ENCODE assay signal across 14 cellular contexts in genomic region chr17:39244016-39244599, GRCh38. TPM values are rescaled to one million over a fixed set of nuclear protein-coding genes. Genes with fewer than 3 reads are reported as not detected.
DNase-seq lines count a peak whose midpoint lies in the region; ATAC-seq and TF ChIP-seq lines count a peak whose summit lies in the region.
"Had no signal": no experiment of that assay in that cellular context is flagged by ENCODE, and none has a peak within 500 bp of the region (broad histone marks: within the 10 kb centered on the region; RNA-seq: fewer than 3 reads in every experiment).

No MANE protein-coding gene starts in this region.

- CTCF ChIA-PET in activated CD8-positive, alpha-beta T cell treated with anti-CD3 and anti-CD28 coated beads, Interleukin-2, amount 10 ng/mL, durations not matched to agents 7 days and 5 days (lab: Charles Lee): interaction anchor here (0.7 to 7.3 kb wide), 48 partner anchors 10 to 686 kb away, joined by 3 to 137 read pairs (median 4); partner anchors contain the start of genes ARL5C, MED1, PLXDC1 and RPL19

- no peak overlapping the region for H3K4me3 ChIP-seq in esophagus muscularis mucosa
- H3K4me3 ChIP-seq: colonic mucosa, uterus had no signal

- H3K27ac ChIP-seq in esophagus muscularis mucosa (replicated peaks in 1 of 4): no peak overlapping the region
- H3K27ac ChIP-seq: colonic mucosa, uterus had no signal

- H3K27ac Mint-ChIP-seq in activated CD8-positive, alpha-beta T cell treated with anti-CD3 and anti-CD28 coated beads, Interleukin-2, amount 10 ng/mL, durations not matched to agents 7 days and 5 days: no peak overlapping the region
- H3K27ac Mint-ChIP-seq: activated CD4-positive, alpha-beta memory T cell treated with anti-CD3 and anti-CD28 coated beads, Interleukin-2, amount 10 ng/mL, durations not matched to agents 7 days and 5 days; activated naive CD8-positive, alpha-beta T cell; T-helper 1 cell treated with Interleukin-12 subunit alpha and Interleukin-12 subunit beta and Interleukin-4 antibody, amounts not matched to agents 30 μg/mL and 1 μg/mL, for 36 hours had no signal

- no peaks in the 10 kb centered on the region for H3K36me3 ChIP-seq in esophagus muscularis mucosa
- H3K36me3 ChIP-seq: colonic mucosa, uterus had no signal

- in situ Hi-C loops in KBM-7 (cut with MboI; ENCODE audit: low pct_unique_long_range_greater_than_20kb, low sequenced_read_pairs): no loop called here

- POLR2A ChIA-PET in activated CD8-positive, alpha-beta T cell treated with anti-CD3 and anti-CD28 coated beads, Interleukin-2, amount 10 ng/mL, durations not matched to agents 7 days and 5 days (lab: Charles Lee): interaction anchor here (0.8 to 1.7 kb wide), 4 partner anchors 8 to 261 kb away, joined by 3 to 8 read pairs (median 6); partner anchors contain the start of gene RPL19

- no peak overlapping the region for H3K4me3 Mint-ChIP-seq in activated CD8-positive, alpha-beta T cell treated with anti-CD3 and anti-CD28 coated beads, Interleukin-2, amount 10 ng/mL, durations not matched to agents 7 days and 5 days
- H3K4me3 Mint-ChIP-seq: activated CD4-positive, alpha-beta memory T cell treated with anti-CD3 and anti-CD28 coated beads, Interleukin-2, amount 10 ng/mL, durations not matched to agents 7 days and 5 days; activated naive CD8-positive, alpha-beta T cell; T-helper 1 cell treated with Interleukin-12 subunit alpha and Interleukin-12 subunit beta and Interleukin-4 antibody, amounts not matched to agents 30 μg/mL and 1 μg/mL, for 36 hours had no signal

- intact Hi-C loops in esophagus muscularis mucosa (cut with DNase I): loop anchor here (5.0 kb wide), 1 partner anchor 37 kb away; no protein-coding TSS in a partner anchor

- H3K27me3 ChIP-seq in esophagus muscularis mucosa: peaks cover 0 to 45% (median 0%) of the 10 kb centered on the region in 4 donors
- H3K27me3 ChIP-seq: colonic mucosa, uterus had no signal

- 37% methylated on average over 11 of the region's 11 CpGs for WGBS in esophagus muscularis mucosa

- H3K9me3 ChIP-seq in esophagus muscularis mucosa: no peaks in the 10 kb centered on the region
- H3K9me3 ChIP-seq: colonic mucosa, uterus had no signal

- TF ChIP-seq CTCF in omental fat pad (IDR thresholded peaks at IDR 0.05): no peak
- TF ChIP-seq CTCF in esophagus muscularis mucosa (IDR thresholded peaks at IDR 0.05): no peak

- H3K9me3 Mint-ChIP-seq in activated CD8-positive, alpha-beta T cell treated with anti-CD3 and anti-CD28 coated beads, Interleukin-2, amount 10 ng/mL, durations not matched to agents 7 days and 5 days (ENCODE audit: insufficient read depth): no peaks in the 10 kb centered on the region
- H3K9me3 Mint-ChIP-seq: activated CD4-positive, alpha-beta memory T cell treated with anti-CD3 and anti-CD28 coated beads, Interleukin-2, amount 10 ng/mL, durations not matched to agents 7 days and 5 days; T-helper 1 cell treated with Interleukin-12 subunit alpha and Interleukin-12 subunit beta and Interleukin-4 antibody, amounts not matched to agents 30 μg/mL and 1 μg/mL, for 36 hours had no signal

- no peak for ATAC-seq in activated CD8-positive, alpha-beta T cell treated with anti-CD3 and anti-CD28 coated beads, Interleukin-2, amount 10 ng/mL, durations not matched to agents 7 days and 5 days
- ATAC-seq in omental fat pad (ENCODE audit: low FRiP score) (peak; percentile 14), HG03565 (IDR thresholded peaks at IDR 0.05; ENCODE audit: unreplicated experiment) (no peak)

- H3K4me1 Mint-ChIP-seq in activated CD8-positive, alpha-beta T cell treated with anti-CD3 and anti-CD28 coated beads, Interleukin-2, amount 10 ng/mL, durations not matched to agents 7 days and 5 days (ENCODE audit: low read depth): peaks cover 23% of the 10 kb centered on the region

- no peak for TF ChIP-seq POLR2A in esophagus muscularis mucosa (IDR thresholded peaks at IDR 0.05; ENCODE audit: low read depth)

- no peaks in the 10 kb centered on the region for H3K27me3 Mint-ChIP-seq in activated CD8-positive, alpha-beta T cell treated with anti-CD3 and anti-CD28 coated beads, Interleukin-2, amount 10 ng/mL, durations not matched to agents 7 days and 5 days (ENCODE audit: low read depth)
- H3K27me3 Mint-ChIP-seq: activated CD4-positive, alpha-beta memory T cell treated with anti-CD3 and anti-CD28 coated beads, Interleukin-2, amount 10 ng/mL, durations not matched to agents 7 days and 5 days; activated naive CD8-positive, alpha-beta T cell had no signal

- peak; percentile 11 for DNase-seq in SKM-1 treated with dmso at 0.1 percent for 144 hours (lab: John Stamatoyannopoulos, UW; ENCODE audit: unreplicated experiment)
- DNase-seq in SKM-1 (lab: John Stamatoyannopoulos, UW; ENCODE audit: unreplicated experiment): no peak
- DNase-seq in KBM-7: peak; percentile 66
- DNase-seq in activated CD8-positive, alpha-beta T cell treated with anti-CD3 and anti-CD28 coated beads, Interleukin-2, amount 10 ng/mL, durations not matched to agents 7 days and 5 days: peak; percentile 42
- no peak for DNase-seq in omental fat pad (ENCODE audit: low spot score)
- no peak for DNase-seq in putamen (ENCODE audit: low spot score)
- no peak for DNase-seq in esophagus muscularis mucosa (ENCODE audit: extremely low spot score)

- no peaks in the 10 kb centered on the region for H3K36me3 Mint-ChIP-seq in activated CD8-positive, alpha-beta T cell treated with anti-CD3 and anti-CD28 coated beads, Interleukin-2, amount 10 ng/mL, durations not matched to agents 7 days and 5 days (ENCODE audit: low read depth)
- H3K36me3 Mint-ChIP-seq: activated naive CD8-positive, alpha-beta T cell; naive thymus-derived CD4-positive, alpha-beta T cell had no signal

- no peak for TF ChIP-seq EP300 in esophagus muscularis mucosa (IDR thresholded peaks at IDR 0.05)

- H3K4me1 ChIP-seq in esophagus muscularis mucosa: peaks cover 6 to 14% (median 10%) of the 10 kb centered on the region in 4 donors
- H3K4me1 ChIP-seq: colonic mucosa, uterus had no signal

RNA-seq across cellular contexts. Expression of gene STAC2, which starts 18.4 kb away (rescaled TPM):
- total RNA-seq in activated CD8-positive, alpha-beta T cell treated with anti-CD3 and anti-CD28 coated beads, Interleukin-2, amount 10 ng/mL, durations not matched to agents 7 days and 5 days: not detected
- total RNA-seq in omental fat pad (under 1 TPM in 2 of 4 donors, not detected in 2; 0.56 to 0.60 TPM), esophagus muscularis mucosa (under 1 TPM in 2 of 4 donors, not detected in 2; 0.17 to 0.29 TPM)
- total RNA-seq: activated CD4-positive, alpha-beta memory T cell treated with anti-CD3 and anti-CD28 coated beads, Interleukin-2, amount 10 ng/mL, durations not matched to agents 7 days and 5 days; naive thymus-derived CD4-positive, alpha-beta T cell had no signal

RNA-seq across cellular contexts. Expression of gene RPL19, which starts 44.0 kb away (rescaled TPM):
- total RNA-seq in activated CD8-positive, alpha-beta T cell treated with anti-CD3 and anti-CD28 coated beads, Interleukin-2, amount 10 ng/mL, durations not matched to agents 7 days and 5 days: 1,000 to 10,000 TPM; 1,896 to 1,946 TPM
- total RNA-seq in omental fat pad (1,000 to 10,000 TPM; 2,414 to 2,833 (median 2,579) TPM), esophagus muscularis mucosa (1,000 to 10,000 TPM; 1,760 to 2,905 (median 2,361) TPM)

RNA-seq across cellular contexts. Expression of gene CACNB1, which starts 46.6 kb away (rescaled TPM):
- 10 to 100 TPM; 22.1 to 23.2 TPM for total RNA-seq in activated CD8-positive, alpha-beta T cell treated with anti-CD3 and anti-CD28 coated beads, Interleukin-2, amount 10 ng/mL, durations not matched to agents 7 days and 5 days
- 1 to 10 TPM; 3.2 to 3.7 (median 3.5) TPM for total RNA-seq in omental fat pad
- 1 to 10 TPM; 3.1 to 8.0 (median 5.4) TPM for total RNA-seq in esophagus muscularis mucosa

Comparison
In these comparisons a context has a peak if more than half of its experiments do, and no peak if none do; other contexts are left out.
1. DNase-seq: peak in SKM-1 treated with dmso at 0.1 percent for 144 hours (single experiment), KBM-7 (single experiment) and activated CD8-positive, alpha-beta T cell treated with anti-CD3 and anti-CD28 coated beads, Interleukin-2, amount 10 ng/mL, durations not matched to agents 7 days and 5 days (single experiment); none in SKM-1 (single experiment), omental fat pad (single experiment), putamen (single experiment) and esophagus muscularis mucosa (single experiment).